7 cellular contexts compared by ENCODE assay signal in the genomic region with DNA sequence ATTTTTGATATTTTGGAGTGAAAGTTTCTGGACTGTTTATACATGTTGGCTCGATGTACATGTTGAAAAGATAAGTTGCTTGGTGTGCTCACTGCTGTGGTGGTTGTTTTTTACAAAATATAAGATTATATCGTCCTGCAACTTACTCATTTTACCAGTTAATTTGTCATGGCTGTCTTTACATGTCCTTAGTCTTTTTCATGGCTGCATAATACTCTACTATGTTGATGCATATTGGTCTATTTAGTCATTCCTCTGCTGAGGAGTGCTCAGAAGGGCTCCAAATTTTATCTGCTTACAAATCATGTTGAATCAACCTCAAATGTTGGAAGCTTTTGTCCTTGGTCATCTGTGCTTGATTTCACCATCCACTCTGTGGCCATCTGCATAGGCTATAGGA.
"Had no signal": no experiment of that assay in that cellular context is flagged by ENCODE, and none has a peak within 500 bp of the region (broad histone marks: within the 10 kb centered on the region; RNA-seq: fewer than 3 reads in every experiment).

No MANE protein-coding gene starts in this region.

- DNase-seq: GM23248, GOT3, H7, KG1 had no signal

- H3K9ac ChIP-seq: GM23248 had no signal

- FAIRE-seq: HepG2 had no signal

- H3K36me3 ChIP-seq: HAP-1 had no signal

- H3K4me3 ChIP-seq: GM23248, HAP-1 had no signal

- ATAC-seq: HCT116, HepG2 had no signal

- H2AFZ ChIP-seq: GM23248 had no signal

- H3K27ac ChIP-seq: GM23248 had no signal

- H3K9me3 ChIP-seq: HAP-1 had no signal

- H3K4me1 ChIP-seq: HAP-1 had no signal
